15 cellular contexts compared by ENCODE assay signal in the genomic region with DNA sequence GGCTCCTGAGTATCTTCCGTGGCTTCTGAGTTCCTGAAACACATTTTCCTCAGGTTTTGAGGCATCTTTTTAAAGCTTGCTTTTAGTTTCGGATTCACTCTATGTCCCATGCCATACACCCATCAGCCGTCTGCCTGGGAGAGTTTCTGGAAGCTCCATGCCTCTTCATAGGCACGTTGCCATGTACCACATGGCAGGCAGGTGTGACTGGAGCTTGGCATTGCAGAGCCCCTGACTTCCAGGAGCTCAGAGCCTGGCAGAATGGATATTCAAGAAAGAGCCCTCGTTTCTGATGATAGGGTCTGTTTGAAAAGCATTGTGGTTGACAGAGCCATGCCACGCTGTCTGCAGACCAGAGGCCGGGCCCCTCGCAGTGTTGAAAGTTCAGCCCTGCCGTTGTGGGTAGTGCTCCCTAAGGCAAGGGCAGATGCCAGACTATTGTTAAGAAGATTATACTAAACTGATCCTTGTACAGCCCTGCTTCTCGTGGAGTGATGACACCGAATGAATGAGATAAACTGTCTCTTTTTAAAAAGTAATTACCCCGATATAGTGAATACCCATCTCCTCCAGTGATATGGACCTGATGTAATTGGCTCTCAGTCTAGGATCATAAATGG.
A peak's percentile ranks its signal among the peaks of the same experiment; 100 is the strongest.
DNase-seq lines count a peak whose midpoint lies in the region; ATAC-seq and TF ChIP-seq lines count a peak whose summit lies in the region.
"Had no signal": no experiment of that assay in that cellular context is flagged by ENCODE, and none has a peak within 500 bp of the region (broad histone marks: within the 10 kb centered on the region; RNA-seq: fewer than 3 reads in every experiment).

No MANE protein-coding gene starts in this region.

- TF ChIP-seq POLR2A in esophagus muscularis mucosa (IDR thresholded peaks at IDR 0.05; ENCODE audit: low read depth) = no peak

- no peak for ATAC-seq in esophagus mucosa
- ATAC-seq: HCT116, K562 had no signal

- H3K4me1 ChIP-seq in BLaER1 treated with 17β-estradiol and CSF1 and Interleukin-3, amounts not matched to agents 10 nM and 100 nM = peaks cover 93 to 99% (median 97%) of the 10 kb centered on the region in 10 experiments
- peaks cover 4 to 16% (median 8%) of the 10 kb centered on the region in 4 donors for H3K4me1 ChIP-seq in esophagus muscularis mucosa

- peaks cover 28 to 55% (median 41%) of the 10 kb centered on the region in 11 experiments for H3K36me3 ChIP-seq in BLaER1 treated with 17β-estradiol and CSF1 and Interleukin-3, amounts not matched to agents 10 nM and 100 nM
- H3K36me3 ChIP-seq in esophagus muscularis mucosa (peaks cover 4 to 13% (median 8%) of the 10 kb centered on the region in 4 donors), H7 (replicated peaks; ENCODE audit: control insufficient read depth, insufficient read depth, low read length) (peaks cover 2% of the 10 kb centered on the region)

- peak overlapping the region in 8 of 11 experiments; percentile 79 to 89 (median 85); a peak in 15 of 22 replicates for H3K27ac ChIP-seq in BLaER1 treated with 17β-estradiol and CSF1 and Interleukin-3, amounts not matched to agents 10 nM and 100 nM
- no peak overlapping the region for H3K27ac ChIP-seq in esophagus muscularis mucosa (replicated peaks in 1 of 4)
- H3K27ac ChIP-seq: HL-60 had no signal

- H3K4me3 ChIP-seq in BLaER1 treated with 17β-estradiol and CSF1 and Interleukin-3, amounts not matched to agents 10 nM and 100 nM = no peak overlapping the region
- H3K4me3 ChIP-seq in esophagus muscularis mucosa (no peak overlapping the region), H7 (ENCODE audit: insufficient read depth, low read depth, low read length) (no peak overlapping the region)
- H3K4me3 ChIP-seq: K562 had no signal

- no peaks in the 10 kb centered on the region for H3K27me3 ChIP-seq in BLaER1 treated with 17β-estradiol and CSF1 and Interleukin-3, amounts not matched to agents 10 nM and 100 nM
- H3K27me3 ChIP-seq in esophagus muscularis mucosa (no peaks in the 10 kb centered on the region), H7 (ENCODE audit: control insufficient read depth, insufficient read depth, low read length) (no peaks in the 10 kb centered on the region)

- no peak for TF ChIP-seq EP300 in esophagus muscularis mucosa (IDR thresholded peaks at IDR 0.05)

- peaks cover 0 to 81% (median 10%) of the 10 kb centered on the region in 11 experiments; a peak in 10 of 22 replicates for H4K20me1 ChIP-seq in BLaER1 treated with 17β-estradiol and CSF1 and Interleukin-3, amounts not matched to agents 10 nM and 100 nM

- H3K4me2 ChIP-seq in BLaER1 treated with 17β-estradiol and CSF1 and Interleukin-3, amounts not matched to agents 10 nM and 100 nM = peak overlapping the region in 10 of 11 experiments; percentile 84 to 96 (median 91); a peak in 19 of 22 replicates

- H3K9ac ChIP-seq in BLaER1 treated with 17β-estradiol and CSF1 and Interleukin-3, amounts not matched to agents 10 nM and 100 nM = peak overlapping the region in 4 of 11 experiments; percentile 9 to 26 (median 17); a peak in 3 of 22 replicates

- WGBS in esophagus muscularis mucosa = 81% methylated on average over 10 of the region's 12 CpGs

- no peak for TF ChIP-seq CTCF in esophagus muscularis mucosa (IDR thresholded peaks at IDR 0.05)

- H3K9me3 ChIP-seq in BLaER1 treated with 17β-estradiol and CSF1 and Interleukin-3, amounts not matched to agents 10 nM and 100 nM (replicated peaks in 1 of 11) = peaks cover 9 to 15% (median 11%) of the 10 kb centered on the region in 11 experiments
- peaks cover 0 to 8% (median 2%) of the 10 kb centered on the region in 4 donors for H3K9me3 ChIP-seq in esophagus muscularis mucosa

- peak; percentile 87 for DNase-seq in NCI-H82 (lab: John Stamatoyannopoulos, UW)
- DNase-seq in esophagus muscularis mucosa (ENCODE audit: extremely low spot score) = peak; percentile 66
- DNase-seq in retina = peak; percentile 43
- no peak for DNase-seq in SHP77 treated with DMSO at 0.1 percent for 48 hours (lab: John Stamatoyannopoulos, UW)
- no peak for DNase-seq in H7
- DNase-seq: ACHN, NCI-H2081 treated with DMSO at 0.1 percent for 48 hours, NCI-H226, NCI-H69, SIG-M5 had no signal

- intact Hi-C loops in esophagus muscularis mucosa (cut with DNase I) = no loop called here

Comparison
In these comparisons a context has a peak if more than half of its experiments do, and no peak if none do; other contexts are left out.
1. H3K27ac ChIP-seq: peak in BLaER1 treated with 17β-estradiol and CSF1 and Interleukin-3, amounts not matched to agents 10 nM and 100 nM (8 of 11); none in esophagus muscularis mucosa (0 of 4).
2. DNase-seq: peak in NCI-H82 (single experiment), esophagus muscularis mucosa (single experiment) and retina (single experiment); none in SHP77 treated with DMSO at 0.1 percent for 48 hours (single experiment) and H7 (single experiment).